ENCODE assay signal across 1 cellular context in genomic region chr3:10855871-10856662, GRCh38.
A peak's percentile ranks its signal among the peaks of the same experiment; 100 is the strongest.
TF ChIP-seq lines count a peak whose summit lies in the region.

No MANE protein-coding gene starts in this region.

TF ChIP-seq in GM12878, 131 proteins besides CTCF, POLR2A, EP300 and RAD21:
- peak; percentile 45; the same call in 1 of the 2 replicates for TF ChIP-seq PKNOX1 (IDR thresholded peaks at IDR 0.05)
- no peak for TF ChIP-seq BMI1 (IDR thresholded peaks at IDR 0.05; ENCODE audit: borderline replicate concordance)
